ENCODE assay signal across 9 cellular contexts in the genomic region with DNA sequence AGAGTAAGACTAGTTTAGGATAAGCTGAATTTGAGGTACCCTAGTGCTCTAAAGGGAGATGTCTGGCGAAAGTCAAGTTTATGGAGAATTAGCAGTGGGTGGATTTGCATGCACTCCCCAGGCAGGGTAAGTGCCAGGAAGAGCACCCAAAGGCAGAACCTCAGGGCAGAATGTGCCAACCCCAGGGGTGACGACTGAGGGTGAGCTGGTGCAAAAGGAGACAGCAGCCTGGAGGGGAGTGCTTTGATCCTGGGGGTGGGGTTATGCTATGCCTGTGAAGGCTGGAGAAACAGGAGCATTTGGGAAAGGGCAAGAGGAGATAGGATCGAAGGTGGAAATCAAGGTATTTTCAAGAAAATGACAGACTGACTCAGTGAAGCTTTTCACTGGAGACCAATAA.
"Had no signal": no experiment of that assay in that cellular context is flagged by ENCODE, and none has a peak within 500 bp of the region (broad histone marks: within the 10 kb centered on the region; RNA-seq: fewer than 3 reads in every experiment).

No MANE protein-coding gene starts in this region.

- H3K9ac ChIP-seq: GM23248 had no signal

- H3K4me1 ChIP-seq: HAP-1 had no signal

- H3K36me3 ChIP-seq: HAP-1 had no signal

- DNase-seq: GM23248, GOT3, H7, HFFc6 had no signal

- H3K9me3 ChIP-seq: HAP-1 had no signal

- H3K27ac ChIP-seq: GM23248, HL-60 had no signal

- H2AFZ ChIP-seq: GM23248 had no signal

- H3K36me3 Mint-ChIP-seq: IgD-negative memory B cell had no signal

- ATAC-seq: HCT116, HepG2 had no signal

- H3K27ac Mint-ChIP-seq: HFFc6, IgD-negative memory B cell had no signal

- H3K4me3 Mint-ChIP-seq: HFFc6, IgD-negative memory B cell had no signal

- H3K4me3 ChIP-seq: GM23248, HAP-1 had no signal

- FAIRE-seq: HepG2 had no signal

- H3K4me1 Mint-ChIP-seq: IgD-negative memory B cell had no signal
